Comparison of ENCODE assay signal across 25 cellular contexts in genomic region chr9:82805027-82805426, GRCh38.
DNase-seq lines count a peak whose midpoint lies in the region; ATAC-seq and TF ChIP-seq lines count a peak whose summit lies in the region.
"Had no signal": no experiment of that assay in that cellular context is flagged by ENCODE, and none has a peak within 500 bp of the region (broad histone marks: within the 10 kb centered on the region; RNA-seq: fewer than 3 reads in every experiment).

No MANE protein-coding gene starts in this region.

- H3K23ac ChIP-seq in mesendoderm (ENCODE audit: low read length), result no peak overlapping the region

- no peak overlapping the region for H3K4ac ChIP-seq in mesendoderm (ENCODE audit: low read depth, low read length)

- no CpG with 5 or more reads among the region's 5 CpGs for WGBS in mesendoderm (ENCODE audit: extremely low coverage, insufficient coverage, low lambda C conversion rate)
- WGBS in body of pancreas, 2 donors, result 51 to 55% methylated on average over 5 of the region's 5 CpGs

- no peak overlapping the region for H3K56ac ChIP-seq in mesendoderm (ENCODE audit: low read length)

- in situ Hi-C loops in ACHN (cut with HindIII; ENCODE audit: low pct_ligation_motif_present, low pct_unique_long_range_greater_than_20kb, low sequenced_read_pairs), result no loop called here

- no peak overlapping the region for H4K5ac ChIP-seq in mesendoderm (ENCODE audit: low read length)

- H3K27ac ChIP-seq in mesendoderm (ENCODE audit: low read depth, low read length), result no peak overlapping the region
- no peak overlapping the region for H3K27ac ChIP-seq in body of pancreas
- H3K27ac ChIP-seq: gastroesophageal sphincter, GM23248, HL-60, lower lobe of right lung, RWPE1, thyroid gland had no signal

- no peak overlapping the region for H3K4me2 ChIP-seq in mesendoderm (ENCODE audit: low read length)

- no peak for ATAC-seq in HG02678 (IDR thresholded peaks at IDR 0.05; ENCODE audit: unreplicated experiment)
- ATAC-seq in body of pancreas, result no peak
- ATAC-seq: gastroesophageal sphincter, lower lobe of right lung had no signal

- no peak overlapping the region for H2BK5ac ChIP-seq in mesendoderm (ENCODE audit: low read length)

- TF ChIP-seq CTCF in body of pancreas (IDR thresholded peaks at IDR 0.05), result no peak

- no peak overlapping the region for H3K9ac ChIP-seq in mesendoderm (ENCODE audit: low read length)
- H3K9ac ChIP-seq: GM23248 had no signal

- H3K27me3 ChIP-seq in mesendoderm (ENCODE audit: insufficient read depth, low read length, poor library complexity) (no peaks in the 10 kb centered on the region), body of pancreas (no peaks in the 10 kb centered on the region)
- H3K27me3 ChIP-seq: gastroesophageal sphincter, MG63, thyroid gland had no signal

- intact Hi-C loops in body of pancreas (cut with DNase I), result no loop called here

- no peaks in the 10 kb centered on the region for H3K79me2 ChIP-seq in mesendoderm (ENCODE audit: control insufficient read depth, insufficient read depth, low read length)

- H2AK5ac ChIP-seq in mesendoderm (ENCODE audit: low read length), result no peak overlapping the region

- H3K79me1 ChIP-seq in mesendoderm (ENCODE audit: low read length), result no peaks in the 10 kb centered on the region

- H4K8ac ChIP-seq in mesendoderm (ENCODE audit: low read depth, low read length), result no peak overlapping the region

- H3K4me3 ChIP-seq in mesendoderm (ENCODE audit: low read length) (no peak overlapping the region), body of pancreas (no peak overlapping the region)
- H3K4me3 ChIP-seq: gastroesophageal sphincter, GM23248, lower lobe of right lung, MG63, thyroid gland had no signal

- DNase-seq in DMS 273 (lab: John Stamatoyannopoulos, UW; ENCODE audit: unreplicated experiment) (peak; percentile 7), DMS 273 treated with DMSO at 0.1 percent for 48 hours (lab: John Stamatoyannopoulos, UW) (no peak), NCI-H1694 (lab: John Stamatoyannopoulos, UW) (peak; percentile 8), OCI-M1 (lab: John Stamatoyannopoulos, UW) (peak; percentile 38), mesendoderm (peak; percentile 29), body of pancreas (no peak), ACHN (no peak)
- DNase-seq: 8988T; activated CD4-positive, alpha-beta T cell treated with anti-CD3 and anti-CD28 coated beads, Interleukin-2, amount 50 U/mL, for 48 hours; activated CD4-positive, CD25-positive, alpha-beta regulatory T cell; activated effector memory CD4-positive, alpha-beta T cell treated with Interleukin-2 at 50 U/mL for 16 hours; COR-L47; GM23248; lower lobe of right lung; MG63; NCI-H146; NCI-H226; NK-92 treated with Interleukin-12 subunit alpha and Interleukin-12 subunit beta, amount 100 ng/mL, for 24 hours; stimulated activated CD4-positive, alpha-beta T cell treated with anti-CD3 and anti-CD28 coated beads, Interleukin-4, amount 100 ng/mL, for 4 hours; T-helper 9 cell; thyroid gland had no signal

- H3K4me1 ChIP-seq in mesendoderm (ENCODE audit: control insufficient read depth, low read depth, low read length), result peaks cover 4% of the 10 kb centered on the region
- no peaks in the 10 kb centered on the region for H3K4me1 ChIP-seq in body of pancreas
- H3K4me1 ChIP-seq: gastroesophageal sphincter, lower lobe of right lung, thyroid gland had no signal

- H3K36me3 ChIP-seq in mesendoderm (ENCODE audit: control insufficient read depth, insufficient read depth, low read length) (no peaks in the 10 kb centered on the region), body of pancreas (replicated peaks in 1 of 2; ENCODE audit: insufficient read depth in 1 of 2, low read depth in 2 of 2) (no peaks in the 10 kb centered on the region)
- H3K36me3 ChIP-seq: gastroesophageal sphincter, lower lobe of right lung, MG63, thyroid gland had no signal

- no peaks in the 10 kb centered on the region for H3K9me3 ChIP-seq in body of pancreas
- H3K9me3 ChIP-seq: gastroesophageal sphincter, lower lobe of right lung, MG63, thyroid gland had no signal

- H2BK120ac ChIP-seq in mesendoderm (ENCODE audit: low read depth, low read length), result no peak overlapping the region

- no peak overlapping the region for H2BK15ac ChIP-seq in mesendoderm (replicated peaks; ENCODE audit: low read depth)

- no peak overlapping the region for H3K18ac ChIP-seq in mesendoderm (ENCODE audit: low read length)

- no peak for TF ChIP-seq POLR2A in body of pancreas (IDR thresholded peaks at IDR 0.05)

Comparison
In these comparisons a context has a peak if more than half of its experiments do, and no peak if none do; other contexts are left out.
1. DNase-seq: peak in DMS 273 (single experiment), NCI-H1694 (single experiment), OCI-M1 (single experiment) and mesendoderm (single experiment); none in DMS 273 treated with DMSO at 0.1 percent for 48 hours (single experiment), body of pancreas (0 of 4) and ACHN (single experiment).